21 cellular contexts compared by ENCODE assay signal in genomic region chr6:7886132-7886531, GRCh38. TPM values are rescaled to one million over a fixed set of nuclear protein-coding genes. Genes with fewer than 3 reads are reported as not detected.
A peak's percentile ranks its signal among the peaks of the same experiment; 100 is the strongest.
DNase-seq lines count a peak whose midpoint lies in the region; ATAC-seq and TF ChIP-seq lines count a peak whose summit lies in the region.
"Had no signal": no experiment of that assay in that cellular context is flagged by ENCODE, and none has a peak within 500 bp of the region (broad histone marks: within the 10 kb centered on the region; RNA-seq: fewer than 3 reads in every experiment).

No MANE protein-coding gene starts in this region.

- H3K27ac ChIP-seq in CD4-positive, CD25-positive, alpha-beta regulatory T cell (ENCODE audit: insufficient read depth, low read length, poor library complexity, severe bottlenecking): no peak overlapping the region
- H3K27ac ChIP-seq in MM.1S (ENCODE audit: low read length) (peak overlapping the region; percentile 100; the same call in 1 of the 2 replicates), spleen (no peak overlapping the region)
- H3K27ac ChIP-seq: 22Rv1, BLaER1, C4-2B had no signal

- no peak overlapping the region for H3K4me3 Mint-ChIP-seq in activated T-cell treated with anti-CD3 and anti-CD28 coated beads, Interleukin-2, amount 50 U/mL, for 24 hours
- no peak overlapping the region for H3K4me3 Mint-ChIP-seq in activated T-cell treated with anti-CD3 and anti-CD28 coated beads, Interleukin-2, amount 50 U/mL, for 72 hours
- H3K4me3 Mint-ChIP-seq in CD4-positive, CD25-positive, alpha-beta regulatory T cell: no peak overlapping the region
- H3K4me3 Mint-ChIP-seq: B cell; CD4-positive, alpha-beta T cell; CD8-positive, alpha-beta memory T cell; GM23338; H9 had no signal

- H3K9ac ChIP-seq in MM.1S (ENCODE audit: low read length): no peak overlapping the region
- H3K9ac ChIP-seq: BLaER1 had no signal

- no peaks in the 10 kb centered on the region for H3K4me1 ChIP-seq in CD4-positive, CD25-positive, alpha-beta regulatory T cell (ENCODE audit: control insufficient read depth, insufficient read depth, low read length, poor library complexity, severe bottlenecking)
- peaks cover 22% of the 10 kb centered on the region for H3K4me1 ChIP-seq in MM.1S (ENCODE audit: low read length)
- no peaks in the 10 kb centered on the region for H3K4me1 ChIP-seq in spleen

- H3K27me3 Mint-ChIP-seq in activated T-cell treated with anti-CD3 and anti-CD28 coated beads, Interleukin-2, amount 50 U/mL, for 24 hours: no peaks in the 10 kb centered on the region
- no peaks in the 10 kb centered on the region for H3K27me3 Mint-ChIP-seq in activated T-cell treated with anti-CD3 and anti-CD28 coated beads, Interleukin-2, amount 50 U/mL, for 72 hours (ENCODE audit: low read depth)
- no peaks in the 10 kb centered on the region for H3K27me3 Mint-ChIP-seq in CD4-positive, CD25-positive, alpha-beta regulatory T cell
- H3K27me3 Mint-ChIP-seq: B cell; CD4-positive, alpha-beta T cell; CD8-positive, alpha-beta memory T cell had no signal

- H3K36me3 Mint-ChIP-seq in activated T-cell treated with anti-CD3 and anti-CD28 coated beads, Interleukin-2, amount 50 U/mL, for 24 hours (ENCODE audit: low read depth): peaks cover 97% of the 10 kb centered on the region
- peaks cover 6 to 32% of the 10 kb centered on the region in 2 donors for H3K36me3 Mint-ChIP-seq in activated T-cell treated with anti-CD3 and anti-CD28 coated beads, Interleukin-2, amount 50 U/mL, for 72 hours (ENCODE audit: insufficient read depth in 2 of 2)
- peaks cover 71% of the 10 kb centered on the region for H3K36me3 Mint-ChIP-seq in CD4-positive, CD25-positive, alpha-beta regulatory T cell

- TF ChIP-seq POLR2A in spleen (IDR thresholded peaks at IDR 0.05): no peak

- no peaks in the 10 kb centered on the region for H3K9me2 ChIP-seq in MM.1S (replicated peaks; ENCODE audit: insufficient read depth, low read length)

- no peaks in the 10 kb centered on the region for H3K27me3 ChIP-seq in CD4-positive, CD25-positive, alpha-beta regulatory T cell (ENCODE audit: control insufficient read depth, insufficient read depth, low read length)
- H3K27me3 ChIP-seq in MM.1S (replicated peaks; ENCODE audit: insufficient read depth, low read length) (no peaks in the 10 kb centered on the region), spleen (replicated peaks in 1 of 7) (no peaks in the 10 kb centered on the region)
- H3K27me3 ChIP-seq: BLaER1 had no signal

- H3K4me1 Mint-ChIP-seq in activated T-cell treated with anti-CD3 and anti-CD28 coated beads, Interleukin-2, amount 50 U/mL, for 24 hours (ENCODE audit: low read depth): no peaks in the 10 kb centered on the region
- no peaks in the 10 kb centered on the region for H3K4me1 Mint-ChIP-seq in activated T-cell treated with anti-CD3 and anti-CD28 coated beads, Interleukin-2, amount 50 U/mL, for 72 hours (ENCODE audit: low read depth)
- no peaks in the 10 kb centered on the region for H3K4me1 Mint-ChIP-seq in CD4-positive, CD25-positive, alpha-beta regulatory T cell
- H3K4me1 Mint-ChIP-seq: B cell; CD8-positive, alpha-beta memory T cell; GM23338; H9 had no signal

- no peaks in the 10 kb centered on the region for H3K9me3 Mint-ChIP-seq in activated T-cell treated with anti-CD3 and anti-CD28 coated beads, Interleukin-2, amount 50 U/mL, for 24 hours
- no peaks in the 10 kb centered on the region for H3K9me3 Mint-ChIP-seq in activated T-cell treated with anti-CD3 and anti-CD28 coated beads, Interleukin-2, amount 50 U/mL, for 72 hours
- no peaks in the 10 kb centered on the region for H3K9me3 Mint-ChIP-seq in CD4-positive, CD25-positive, alpha-beta regulatory T cell
- H3K9me3 Mint-ChIP-seq: CD4-positive, alpha-beta T cell; CD8-positive, alpha-beta memory T cell; GM23338; H9 had no signal

- H2AFZ ChIP-seq in MM.1S (ENCODE audit: low read length): no peak overlapping the region
- H2AFZ ChIP-seq: GM23338 had no signal

- TF ChIP-seq CTCF in MM.1S (IDR thresholded peaks at IDR 0.05; ENCODE audit: low read length): no peak
- no peak for TF ChIP-seq CTCF in spleen (IDR thresholded peaks at IDR 0.05 in 8 of 11, conservative IDR thresholded peaks at IDR 0.05 in 3 of 11)

- H3K4me2 ChIP-seq in MM.1S (ENCODE audit: low read depth, low read length): no peak overlapping the region
- H3K4me2 ChIP-seq: BLaER1, GM23338 had no signal

- peak overlapping the region; percentile 24 for H3K27ac Mint-ChIP-seq in activated T-cell treated with anti-CD3 and anti-CD28 coated beads, Interleukin-2, amount 50 U/mL, for 24 hours
- no peak overlapping the region for H3K27ac Mint-ChIP-seq in activated T-cell treated with anti-CD3 and anti-CD28 coated beads, Interleukin-2, amount 50 U/mL, for 72 hours
- peak overlapping the region in 2 of 3 donors; percentile 73 for H3K27ac Mint-ChIP-seq in CD4-positive, CD25-positive, alpha-beta regulatory T cell
- H3K27ac Mint-ChIP-seq: B cell; CD4-positive, alpha-beta T cell; CD8-positive, alpha-beta memory T cell; GM23338; H9 had no signal

- no peak overlapping the region for H3K4me3 ChIP-seq in CD4-positive, CD25-positive, alpha-beta regulatory T cell (ENCODE audit: low read depth, low read length)
- H3K4me3 ChIP-seq in MM.1S (ENCODE audit: low read length) (no peak overlapping the region), spleen (no peak overlapping the region)
- H3K4me3 ChIP-seq: BLaER1, GM23338 had no signal

- H3K9me3 ChIP-seq in CD4-positive, CD25-positive, alpha-beta regulatory T cell (ENCODE audit: control insufficient read depth in 2 of 2, low read length in 2 of 2): no peaks in the 10 kb centered on the region
- H3K9me3 ChIP-seq in MM.1S (replicated peaks; ENCODE audit: insufficient read depth, low read length): no peaks in the 10 kb centered on the region
- H3K9me3 ChIP-seq in spleen: no peaks in the 10 kb centered on the region
- H3K9me3 ChIP-seq: BLaER1 had no signal

- H3K79me2 ChIP-seq in MM.1S (ENCODE audit: low read length): peaks cover 66% of the 10 kb centered on the region

- no peak for DNase-seq in activated T-cell treated with anti-CD3 and anti-CD28 coated beads, Interleukin-2, amount 50 U/mL, for 24 hours
- DNase-seq in activated T-cell treated with anti-CD3 and anti-CD28 coated beads, Interleukin-2, amount 50 U/mL, for 72 hours: no peak
- DNase-seq in CD4-positive, CD25-positive, alpha-beta regulatory T cell: no peak
- DNase-seq in MM.1S: no peak
- DNase-seq in spleen: peak; percentile 46
- no peak for DNase-seq in GM03348 (ENCODE audit: low spot score)
- DNase-seq in stimulated activated CD4-positive, alpha-beta T cell treated with anti-CD3 and anti-CD28 coated beads, Interleukin-4, amount 100 ng/mL, for 4 hours: no peak
- DNase-seq: CD4-positive, alpha-beta T cell; CD8-positive, alpha-beta memory T cell; DMS 273 treated with DMSO at 0.1 percent for 48 hours; DMS79; EL; GDM1; H9 had no signal

- intact Hi-C loops in spleen (cut with DNase I; ENCODE audit: low total_unique reads): no loop called here

- peaks cover 96% of the 10 kb centered on the region for H4K20me1 ChIP-seq in MM.1S (ENCODE audit: insufficient read depth, low read length)

- peaks cover 75% of the 10 kb centered on the region for H3K36me3 ChIP-seq in CD4-positive, CD25-positive, alpha-beta regulatory T cell (ENCODE audit: control insufficient read depth, insufficient read depth, low read length)
- peaks cover 93% of the 10 kb centered on the region for H3K36me3 ChIP-seq in MM.1S (replicated peaks; ENCODE audit: insufficient read depth, low read length)
- H3K36me3 ChIP-seq in spleen: peaks cover 13 to 100% (median 98%) of the 10 kb centered on the region in 6 donors

- peaks cover 100% of the 10 kb centered on the region for H3F3A ChIP-seq in MM.1S (ENCODE audit: insufficient read depth, low read length)

- ATAC-seq in activated T-cell treated with anti-CD3 and anti-CD28 coated beads, Interleukin-2, amount 50 U/mL, for 72 hours (replicated peaks in 1 of 2): no peak
- no peak for ATAC-seq in CD4-positive, CD25-positive, alpha-beta regulatory T cell (ENCODE audit: low read depth in 2 of 2)
- no peak for ATAC-seq in GM18907 (IDR thresholded peaks at IDR 0.05; ENCODE audit: unreplicated experiment)
- ATAC-seq: GM23338, HCT116 had no signal

- WGBS in spleen, 5 donors: 87 to 98% (median 93%) methylated on average over 3 of the region's 3 CpGs

RNA-seq across cellular contexts. Expression of gene TXNDC5, which starts 24.5 kb away (rescaled TPM):
- total RNA-seq in activated T-cell treated with anti-CD3 and anti-CD28 coated beads, Interleukin-2, amount 50 U/mL, for 72 hours: 10 to 100 TPM; 40.3 to 42.0 TPM
- total RNA-seq in CD4-positive, CD25-positive, alpha-beta regulatory T cell: 13.6 TPM
- polyA plus RNA-seq in CD4-positive, CD25-positive, alpha-beta regulatory T cell: 10 to 100 TPM; 21.5 to 38.6 (median 26.2) TPM
- 100 to 1,000 TPM; 125 to 645 (median 241) TPM for total RNA-seq in spleen
- 10 to 100 TPM; 25.9 to 58.2 (median 48.7) TPM for polyA plus RNA-seq in spleen
